ENCODE assay signal across 28 cellular contexts in genomic region chr2:11915650-11916049, GRCh38.
"Had no signal": no experiment of that assay in that cellular context is flagged by ENCODE, and none has a peak within 500 bp of the region (broad histone marks: within the 10 kb centered on the region; RNA-seq: fewer than 3 reads in every experiment).

No MANE protein-coding gene starts in this region.

- H3K4me3 ChIP-seq: ascending aorta, cardiac muscle cell had no signal

- H3K9me3 ChIP-seq: ascending aorta had no signal

- H3K27ac ChIP-seq: ascending aorta, cardiac muscle cell, VCaP had no signal

- H3K4me1 ChIP-seq: ascending aorta had no signal

- H3K36me3 ChIP-seq: ascending aorta, cardiac muscle cell had no signal

- H3K27me3 ChIP-seq: ascending aorta, cardiac muscle cell had no signal

- DNase-seq: activated B cell treated with CpG ODN at 0.5 μM for 24 hours; activated CD4-positive, alpha-beta memory T cell treated with anti-CD3 and anti-CD28 coated beads for 36 hours; activated CD4-positive, alpha-beta T cell treated with anti-CD3 and anti-CD28 coated beads for 4 hours; activated CD4-positive, alpha-beta T cell treated with anti-CD3 and anti-CD28 coated beads, Interleukin-2, amount 10 ng/mL, durations not matched to agents 24 days and 14 days; activated CD4-positive, alpha-beta T cell treated with anti-CD3 and anti-CD28 coated beads, Interleukin-2, amount 50 U/mL, for 1 hour; activated CD4-positive, alpha-beta T cell treated with anti-CD3 and anti-CD28 coated beads, Interleukin-2, amount 50 U/mL, for 4 hours; activated CD4-positive, CD25-positive, alpha-beta regulatory T cell treated with anti-CD3 and anti-CD28 coated beads, Interleukin-2, amount 50 U/mL, for 72 hours; activated CD8-positive, alpha-beta memory T cell treated with anti-CD3 and anti-CD28 coated beads, Interleukin-2, amount 50 U/mL, for 4 hours; activated CD8-positive, alpha-beta T cell treated with anti-CD3 and anti-CD28 coated beads for 36 hours; activated gamma-delta T cell; activated naive CD4-positive, alpha-beta T cell treated with anti-CD3 and anti-CD28 coated beads, Interleukin-2, amount 10 ng/mL, durations not matched to agents 7 days and 5 days; activated naive CD4-positive, alpha-beta T cell treated with Interleukin-2 at 50 U/mL for 16 hours; activated naive CD8-positive, alpha-beta T cell treated with anti-CD3 and anti-CD28 coated beads, Interleukin-2, amount 10 ng/mL, durations not matched to agents 7 days and 5 days; activated naive CD8-positive, alpha-beta T cell treated with anti-CD3 and anti-CD28 coated beads, Interleukin-2, amount 50 U/mL, for 24 hours; activated T-cell treated with anti-CD3 and anti-CD28 coated beads for 4 hours; activated T-cell treated with anti-CD3 and anti-CD28 coated beads, Interleukin-2, amount 50 U/mL, for 1 hour; activated T-cell treated with anti-CD3 and anti-CD28 coated beads, Interleukin-2, amount 50 U/mL, for 4 hours; activated T-cell treated with anti-CD3 and anti-CD28 coated beads, Interleukin-2, amount 50 U/mL, for 72 hours; amygdala; anterior cingulate cortex; caudate nucleus; cerebellar nuclear complex; T-helper 1 cell; T-helper 2 cell; T-helper 9 cell had no signal
